Comparison of ENCODE assay signal across 8 cellular contexts in the genomic region with DNA sequence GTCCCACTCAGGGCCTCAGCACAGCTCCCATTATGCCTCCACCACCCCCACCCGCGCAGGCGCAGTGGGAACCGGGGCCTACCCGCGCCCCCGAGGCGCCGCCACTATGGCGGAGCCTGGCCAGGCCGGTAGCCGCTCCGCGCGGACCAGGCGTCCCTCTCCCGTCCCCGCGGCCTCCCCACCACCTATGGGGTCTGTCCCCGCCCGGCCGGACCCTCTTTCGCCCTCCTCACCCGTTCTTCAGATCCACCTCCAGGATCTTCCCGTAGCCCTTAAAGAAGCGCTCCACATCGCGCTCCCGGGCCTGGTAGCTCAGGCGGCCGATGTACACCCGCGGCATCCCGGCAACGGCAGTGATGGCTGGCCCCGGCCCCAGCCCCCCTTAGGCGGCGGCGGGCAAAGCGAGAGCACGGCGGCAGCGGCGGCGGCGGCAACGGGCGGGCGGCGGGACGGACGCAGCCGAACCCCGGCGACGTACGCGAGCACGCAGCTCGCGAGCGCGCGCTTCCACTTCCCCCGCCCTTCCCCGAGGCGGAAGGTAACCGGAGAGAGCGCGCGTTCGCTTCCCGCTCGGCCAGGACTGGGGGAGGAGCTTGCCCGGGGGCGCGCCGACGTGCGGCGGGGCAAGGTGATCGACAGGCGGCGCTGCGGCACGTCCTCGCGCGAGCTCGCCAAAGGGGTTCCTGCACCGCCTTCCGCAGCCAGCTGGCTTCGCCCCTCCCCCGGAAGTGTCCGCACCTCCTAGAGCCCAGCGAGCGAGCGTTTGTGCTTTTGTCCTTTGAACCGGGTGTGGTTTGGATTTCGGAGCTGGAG. TPM values are rescaled to one million over a fixed set of nuclear protein-coding genes. Genes with fewer than 3 reads are reported as not detected.
A peak's percentile ranks its signal among the peaks of the same experiment; 100 is the strongest.
DNase-seq lines count a peak whose midpoint lies in the region; ATAC-seq and TF ChIP-seq lines count a peak whose summit lies in the region.

A gene (minus strand): TSS at position 488 of the 813 bp plus-strand sequence. CDS start 148 bp downstream, at position 340.

- H3K36me3 Mint-ChIP-seq in activated naive CD4-positive, alpha-beta T cell treated with anti-CD3 and anti-CD28 coated beads, Interleukin-2, amount 50 U/mL, for 24 hours = peaks cover 12% of the 10 kb centered on the region

- H3K4me3 Mint-ChIP-seq in activated naive CD4-positive, alpha-beta T cell treated with anti-CD3 and anti-CD28 coated beads, Interleukin-2, amount 50 U/mL, for 24 hours = peak within 1 kb of the TSS; percentile 95

- H3K27me3 Mint-ChIP-seq in activated naive CD4-positive, alpha-beta T cell treated with anti-CD3 and anti-CD28 coated beads, Interleukin-2, amount 50 U/mL, for 24 hours = no peaks in the 10 kb centered on the region

- peaks cover 51% of the 10 kb centered on the region for H3K4me1 Mint-ChIP-seq in activated naive CD4-positive, alpha-beta T cell treated with anti-CD3 and anti-CD28 coated beads, Interleukin-2, amount 50 U/mL, for 24 hours

- H3K9me3 Mint-ChIP-seq in activated naive CD4-positive, alpha-beta T cell treated with anti-CD3 and anti-CD28 coated beads, Interleukin-2, amount 50 U/mL, for 24 hours = no peaks in the 10 kb centered on the region

- peak within 1 kb of the TSS; percentile 100 for H3K27ac ChIP-seq in suprapubic skin

- peak within 1 kb of the TSS; percentile 99 for H3K27ac Mint-ChIP-seq in activated naive CD4-positive, alpha-beta T cell treated with anti-CD3 and anti-CD28 coated beads, Interleukin-2, amount 50 U/mL, for 24 hours

- WGBS in suprapubic skin = 0% methylated on average over 12 of the region's 100 CpGs

- H3K4me3 ChIP-seq in suprapubic skin = peak within 1 kb of the TSS; percentile 91

- H3K4me1 ChIP-seq in suprapubic skin = peaks cover 48% of the 10 kb centered on the region

- peak; percentile 89 for ATAC-seq in HG02610 (IDR thresholded peaks at IDR 0.05; ENCODE audit: unreplicated experiment)
- ATAC-seq in SK-N-SH treated with all-trans-retinoic acid at 6 μM for 48 hours = peak; percentile 93

- peak; percentile 73 for TF ChIP-seq POLR2A in GM10847 (IDR thresholded peaks at IDR 0.05; ENCODE audit: extremely low read depth, insufficient read length)
- peak; percentile 60 to 97 for TF ChIP-seq POLR2A in suprapubic skin (IDR thresholded peaks at IDR 0.05)

- no peaks in the 10 kb centered on the region for H3K27me3 ChIP-seq in suprapubic skin

- peak; percentile 99 for DNase-seq in NCI-H1092 (lab: John Stamatoyannopoulos, UW)
- peak; percentile 99 for DNase-seq in germinal center (ENCODE audit: low spot score)
- DNase-seq in nucleus accumbens (lab: John Stamatoyannopoulos, UW) = peak in 55 of 56 donors; percentile 76 to 99 (median 96)
- peak; percentile 99 for DNase-seq in suprapubic skin (ENCODE audit: low spot score in 2 of 2)

- peaks cover 4% of the 10 kb centered on the region for H3K36me3 ChIP-seq in suprapubic skin

- no peak for TF ChIP-seq EP300 in suprapubic skin (IDR thresholded peaks at IDR 0.05)

- H3K9me3 ChIP-seq in suprapubic skin = no peaks in the 10 kb centered on the region

- peak; percentile 57 to 90 for TF ChIP-seq CTCF in suprapubic skin (IDR thresholded peaks at IDR 0.05)

TF ChIP-seq in SK-N-SH treated with all-trans-retinoic acid at 6 μM for 48 hours, 23 proteins besides CTCF, POLR2A, EP300 and RAD21:
- TF ChIP-seq, protein P1, sequence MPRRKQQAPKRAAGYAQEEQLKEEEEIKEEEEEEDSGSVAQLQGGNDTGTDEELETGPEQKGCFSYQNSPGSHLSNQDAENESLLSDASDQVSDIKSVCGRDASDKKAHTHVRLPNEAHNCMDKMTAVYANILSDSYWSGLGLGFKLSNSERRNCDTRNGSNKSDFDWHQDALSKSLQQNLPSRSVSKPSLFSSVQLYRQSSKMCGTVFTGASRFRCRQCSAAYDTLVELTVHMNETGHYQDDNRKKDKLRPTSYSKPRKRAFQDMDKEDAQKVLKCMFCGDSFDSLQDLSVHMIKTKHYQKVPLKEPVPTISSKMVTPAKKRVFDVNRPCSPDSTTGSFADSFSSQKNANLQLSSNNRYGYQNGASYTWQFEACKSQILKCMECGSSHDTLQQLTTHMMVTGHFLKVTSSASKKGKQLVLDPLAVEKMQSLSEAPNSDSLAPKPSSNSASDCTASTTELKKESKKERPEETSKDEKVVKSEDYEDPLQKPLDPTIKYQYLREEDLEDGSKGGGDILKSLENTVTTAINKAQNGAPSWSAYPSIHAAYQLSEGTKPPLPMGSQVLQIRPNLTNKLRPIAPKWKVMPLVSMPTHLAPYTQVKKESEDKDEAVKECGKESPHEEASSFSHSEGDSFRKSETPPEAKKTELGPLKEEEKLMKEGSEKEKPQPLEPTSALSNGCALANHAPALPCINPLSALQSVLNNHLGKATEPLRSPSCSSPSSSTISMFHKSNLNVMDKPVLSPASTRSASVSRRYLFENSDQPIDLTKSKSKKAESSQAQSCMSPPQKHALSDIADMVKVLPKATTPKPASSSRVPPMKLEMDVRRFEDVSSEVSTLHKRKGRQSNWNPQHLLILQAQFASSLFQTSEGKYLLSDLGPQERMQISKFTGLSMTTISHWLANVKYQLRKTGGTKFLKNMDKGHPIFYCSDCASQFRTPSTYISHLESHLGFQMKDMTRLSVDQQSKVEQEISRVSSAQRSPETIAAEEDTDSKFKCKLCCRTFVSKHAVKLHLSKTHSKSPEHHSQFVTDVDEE (CRISPR knock-in tag; IDR thresholded peaks at IDR 0.05) = peak; percentile 88; the same call in 1 of the 2 replicates
- TF ChIP-seq ZC3H10 (CRISPR knock-in tag; IDR thresholded peaks at IDR 0.05) (peak; percentile 23; the same call in 1 of the 2 replicates), RARB (CRISPR knock-in tag; IDR thresholded peaks at IDR 0.05) (0 out of 2 replicates have a peak, but pooled peaks have one; percentile 13), ZNF565 (CRISPR knock-in tag; conservative IDR thresholded peaks at IDR 0.05; ENCODE audit: low read depth) (no peak)
- TF ChIP-seq, protein P2, sequence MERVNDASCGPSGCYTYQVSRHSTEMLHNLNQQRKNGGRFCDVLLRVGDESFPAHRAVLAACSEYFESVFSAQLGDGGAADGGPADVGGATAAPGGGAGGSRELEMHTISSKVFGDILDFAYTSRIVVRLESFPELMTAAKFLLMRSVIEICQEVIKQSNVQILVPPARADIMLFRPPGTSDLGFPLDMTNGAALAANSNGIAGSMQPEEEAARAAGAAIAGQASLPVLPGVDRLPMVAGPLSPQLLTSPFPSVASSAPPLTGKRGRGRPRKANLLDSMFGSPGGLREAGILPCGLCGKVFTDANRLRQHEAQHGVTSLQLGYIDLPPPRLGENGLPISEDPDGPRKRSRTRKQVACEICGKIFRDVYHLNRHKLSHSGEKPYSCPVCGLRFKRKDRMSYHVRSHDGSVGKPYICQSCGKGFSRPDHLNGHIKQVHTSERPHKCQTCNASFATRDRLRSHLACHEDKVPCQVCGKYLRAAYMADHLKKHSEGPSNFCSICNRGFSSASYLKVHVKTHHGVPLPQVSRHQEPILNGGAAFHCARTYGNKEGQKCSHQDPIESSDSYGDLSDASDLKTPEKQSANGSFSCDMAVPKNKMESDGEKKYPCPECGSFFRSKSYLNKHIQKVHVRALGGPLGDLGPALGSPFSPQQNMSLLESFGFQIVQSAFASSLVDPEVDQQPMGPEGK (CRISPR knock-in tag; IDR thresholded peaks at IDR 0.05; ENCODE audit: borderline replicate concordance) = no peak

RNA-seq across cellular contexts. Expression of the gene that starts here (rescaled TPM):
- 10 to 100 TPM; 45.7 to 86.1 (median 60.5) TPM for total RNA-seq in suprapubic skin

Comparison
In these comparisons a context has a peak if more than half of its experiments do, and no peak if none do; other contexts are left out.
1. Peak in every context shown above with its lines: DNase-seq, ATAC-seq, H3K4me3 ChIP-seq and H3K27ac ChIP-seq.